13 cellular contexts compared by ENCODE assay signal in genomic region chr7:128911441-128912031, GRCh38. TPM values are rescaled to one million over a fixed set of nuclear protein-coding genes. Genes with fewer than 3 reads are reported as not detected.
DNase-seq lines count a peak whose midpoint lies in the region; ATAC-seq and TF ChIP-seq lines count a peak whose summit lies in the region.
"Had no signal": no experiment of that assay in that cellular context is flagged by ENCODE, and none has a peak within 500 bp of the region (broad histone marks: within the 10 kb centered on the region; RNA-seq: fewer than 3 reads in every experiment).

No MANE protein-coding gene starts in this region.

- H3K9me3 ChIP-seq in endodermal cell (ENCODE audit: control insufficient read depth, low read length) = no peaks in the 10 kb centered on the region

- DNase-seq in LNCaP clone FGC (ENCODE audit: low read depth) (peak; percentile 58), endodermal cell (peak; percentile 95), nephron progenitor cell (peak; percentile 71), NCI-H1092 treated with DMSO at 0.1 percent for 48 hours (lab: John Stamatoyannopoulos, UW) (no peak)
- no peak for DNase-seq in activated CD4-positive, alpha-beta T cell treated with anti-CD3 and anti-CD28 coated beads, Interleukin-2, amount 50 U/mL, for 48 hours
- DNase-seq: C1 segment of cervical spinal cord; NCI-H774; stimulated activated CD4-positive, alpha-beta T cell treated with anti-CD3 and anti-CD28 coated beads, Interleukin-15, amount 100 ng/mL, for 24 hours; stimulated activated naive CD8-positive, alpha-beta T cell treated with anti-CD3 and anti-CD28 coated beads, Interleukin-15, Interleukin-2, amounts not matched to agents 100 U/mL and 50 U/mL, for 24 hours had no signal

- peaks cover 4% of the 10 kb centered on the region for H3K36me3 Mint-ChIP-seq in endodermal cell (ENCODE audit: low read depth)
- peaks cover 4% of the 10 kb centered on the region for H3K36me3 Mint-ChIP-seq in nephron progenitor cell (ENCODE audit: low read depth)

- no peaks in the 10 kb centered on the region for H3K27me3 ChIP-seq in endodermal cell (ENCODE audit: control insufficient read depth, insufficient read depth, low read length, poor library complexity, severe bottlenecking)

- H3K4me3 ChIP-seq in LNCaP clone FGC (ENCODE audit: low read depth, low read length) (0 out of 2 replicates have a peak overlapping the region, but pooled peaks have one; percentile 4), endodermal cell (ENCODE audit: low read length) (peak overlapping the region; percentile 31)

- ATAC-seq in GM18511 (IDR thresholded peaks at IDR 0.05; ENCODE audit: unreplicated experiment) = no peak
- ATAC-seq in HG02840 (IDR thresholded peaks at IDR 0.05; ENCODE audit: low FRiP score, unreplicated experiment) = no peak
- ATAC-seq: stimulated activated naive CD8-positive, alpha-beta T cell treated with anti-CD3 and anti-CD28 coated beads, Interleukin-15, Interleukin-2, amounts not matched to agents 100 U/mL and 50 U/mL, for 24 hours had no signal

- peaks cover 7% of the 10 kb centered on the region for H3K4me1 ChIP-seq in endodermal cell (ENCODE audit: control insufficient read depth, insufficient read depth, low read length)

- H3K36me3 ChIP-seq in endodermal cell (ENCODE audit: control insufficient read depth, insufficient read depth, low read length) = peaks cover 6% of the 10 kb centered on the region

- H3K27ac Mint-ChIP-seq in endodermal cell (peak overlapping the region; percentile 95), nephron progenitor cell (peak overlapping the region; percentile 98)

- H3K4me1 Mint-ChIP-seq in endodermal cell = peaks cover 33% of the 10 kb centered on the region
- H3K4me1 Mint-ChIP-seq in nephron progenitor cell = peaks cover 57% of the 10 kb centered on the region

- TF ChIP-seq CTCF in C4-2B (conservative IDR thresholded peaks at IDR 0.05) = no peak
- TF ChIP-seq CTCF in LNCaP clone FGC (IDR thresholded peaks at IDR 0.05; ENCODE audit: control insufficient read depth, extremely low read depth, insufficient read depth) = no peak
- no peak for TF ChIP-seq CTCF in endodermal cell (conservative IDR thresholded peaks at IDR 0.05)
- no peak for TF ChIP-seq CTCF in nephron progenitor cell (IDR thresholded peaks at IDR 0.05)

- WGBS in endodermal cell (ENCODE audit: insufficient coverage in 1 of 2, insufficient read length in 1 of 2), 2 experiments = 19 to 26% methylated on average over 6 to 8 of the region's 8 CpGs

- H3K27ac ChIP-seq in C4-2B (peak overlapping the region; percentile 77), endodermal cell (ENCODE audit: low read depth, low read length) (no peak overlapping the region)
- H3K27ac ChIP-seq: KMS-11 had no signal

- H3K27me3 Mint-ChIP-seq in endodermal cell (ENCODE audit: insufficient read depth) (peaks cover 29% of the 10 kb centered on the region), nephron progenitor cell (ENCODE audit: low read depth, poor library complexity) (peaks cover 30% of the 10 kb centered on the region)

- H3K9me3 Mint-ChIP-seq in endodermal cell (no peaks in the 10 kb centered on the region), nephron progenitor cell (no peaks in the 10 kb centered on the region)

- H3K9ac ChIP-seq in endodermal cell (ENCODE audit: extremely low read depth, low read length, poor library complexity, severe bottlenecking) = peak overlapping the region; percentile 23
- H3K9ac ChIP-seq: KMS-11 had no signal

- H3K4me3 Mint-ChIP-seq in endodermal cell = peak overlapping the region; percentile 76
- peak overlapping the region; percentile 79 for H3K4me3 Mint-ChIP-seq in nephron progenitor cell

RNA-seq across cellular contexts. Expression of gene KCP, which starts 1.0 kb away (rescaled TPM):
- total RNA-seq in endodermal cell = 10 to 100 TPM; 21.1 to 33.3 TPM
- 8.3 TPM for polyA plus RNA-seq in endodermal cell (2013, experiment 1 of 2)
- 6.5 TPM for polyA plus RNA-seq in endodermal cell (2013, experiment 2 of 2)

RNA-seq across cellular contexts. Expression of gene IRF5, which starts 26.2 kb away (rescaled TPM):
- under 1 TPM; 0.31 to 0.53 TPM for total RNA-seq in endodermal cell
- 0.14 TPM for polyA plus RNA-seq in endodermal cell (2013, experiment 1 of 2)
- polyA plus RNA-seq in endodermal cell (2013, experiment 2 of 2) = 0.17 TPM

RNA-seq across cellular contexts. Expression of gene ATP6V1F, which starts 48.9 kb away (rescaled TPM):
- total RNA-seq in endodermal cell = 100 to 1,000 TPM; 122 to 157 TPM
- polyA plus RNA-seq in endodermal cell (2013, experiment 1 of 2) = 128 TPM
- 128 TPM for polyA plus RNA-seq in endodermal cell (2013, experiment 2 of 2)

Comparison
In these comparisons a context has a peak if more than half of its experiments do, and no peak if none do; other contexts are left out.
1. DNase-seq: peak in LNCaP clone FGC (single experiment), endodermal cell (single experiment) and nephron progenitor cell (single experiment); none in activated CD4-positive, alpha-beta T cell treated with anti-CD3 and anti-CD28 coated beads, Interleukin-2, amount 50 U/mL, for 48 hours (0 of 2) and NCI-H1092 treated with DMSO at 0.1 percent for 48 hours (single experiment).